ENCODE assay signal across 19 cellular contexts in the genomic region with DNA sequence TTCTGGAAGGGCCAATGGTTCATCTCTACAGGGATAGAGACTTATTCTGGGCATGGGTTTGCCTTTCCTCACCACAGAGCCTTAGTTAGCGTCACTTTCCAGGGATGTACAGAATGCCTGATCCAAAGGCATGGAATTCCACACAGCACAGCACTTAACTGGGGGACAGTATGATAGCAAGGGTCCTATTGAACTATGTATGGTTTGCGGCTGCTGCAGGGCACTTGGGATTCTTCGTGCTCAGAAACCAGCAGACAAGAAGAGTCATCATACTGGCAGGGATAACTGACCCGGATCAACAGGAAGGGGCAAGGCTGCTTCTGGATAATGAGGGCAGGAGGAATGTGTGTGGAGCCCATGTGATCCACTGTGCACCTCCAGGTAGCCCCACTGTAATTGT.
"Had no signal": no experiment of that assay in that cellular context is flagged by ENCODE, and none has a peak within 500 bp of the region (broad histone marks: within the 10 kb centered on the region; RNA-seq: fewer than 3 reads in every experiment).

No MANE protein-coding gene starts in this region.

- H2AFZ ChIP-seq: parathyroid adenoma had no signal

- ATAC-seq: left lobe of liver; naive thymus-derived CD8-positive, alpha-beta T cell; sciatic nerve; stimulated activated effector memory CD8-positive, alpha-beta T cell treated with anti-CD3 and anti-CD28 coated beads, Interleukin-12 subunit alpha, Interleukin-12 subunit beta, amount 100 ng/mL, for 72 hours; stimulated activated naive CD8-positive, alpha-beta T cell treated with anti-CD3 and anti-CD28 coated beads, Interleukin-15, Interleukin-2, amounts not matched to agents 100 U/mL and 50 U/mL, for 24 hours had no signal

- H3K9ac ChIP-seq: parathyroid adenoma had no signal

- H3K79me2 ChIP-seq: parathyroid adenoma had no signal

- DNase-seq: dorsolateral prefrontal cortex; effector CD4-positive, alpha-beta T cell; hypothalamus; immature natural killer cell; midbrain; naive thymus-derived CD8-positive, alpha-beta T cell; stimulated activated CD4-positive, alpha-beta T cell treated with anti-CD3 and anti-CD28 coated beads, Interleukin-2, amount 100 ng/mL, for 24 hours; stimulated activated CD4-positive, alpha-beta T cell treated with anti-CD3 and anti-CD28 coated beads, Interleukin-4, amount 100 ng/mL, for 24 hours; stimulated activated naive CD8-positive, alpha-beta T cell treated with anti-CD3 and anti-CD28 coated beads, Interleukin-15, Interleukin-2, amounts not matched to agents 100 U/mL and 50 U/mL, for 24 hours; substantia nigra; testis; tibial artery; upper lobe of left lung had no signal

- H3K4me3 ChIP-seq: dorsolateral prefrontal cortex, lung, testis, tibial artery, upper lobe of left lung had no signal

- H3K36me3 ChIP-seq: neutrophil, tibial artery, upper lobe of left lung had no signal

- H3K27me3 ChIP-seq: dorsolateral prefrontal cortex, neutrophil, testis, tibial artery, upper lobe of left lung had no signal

- H3K9me3 ChIP-seq: neutrophil, testis, tibial artery, upper lobe of left lung had no signal

- H3K27ac ChIP-seq: dorsolateral prefrontal cortex, neutrophil, parathyroid adenoma, testis, tibial artery, upper lobe of left lung had no signal
